1 cellular context compared by ENCODE assay signal in the genomic region with DNA sequence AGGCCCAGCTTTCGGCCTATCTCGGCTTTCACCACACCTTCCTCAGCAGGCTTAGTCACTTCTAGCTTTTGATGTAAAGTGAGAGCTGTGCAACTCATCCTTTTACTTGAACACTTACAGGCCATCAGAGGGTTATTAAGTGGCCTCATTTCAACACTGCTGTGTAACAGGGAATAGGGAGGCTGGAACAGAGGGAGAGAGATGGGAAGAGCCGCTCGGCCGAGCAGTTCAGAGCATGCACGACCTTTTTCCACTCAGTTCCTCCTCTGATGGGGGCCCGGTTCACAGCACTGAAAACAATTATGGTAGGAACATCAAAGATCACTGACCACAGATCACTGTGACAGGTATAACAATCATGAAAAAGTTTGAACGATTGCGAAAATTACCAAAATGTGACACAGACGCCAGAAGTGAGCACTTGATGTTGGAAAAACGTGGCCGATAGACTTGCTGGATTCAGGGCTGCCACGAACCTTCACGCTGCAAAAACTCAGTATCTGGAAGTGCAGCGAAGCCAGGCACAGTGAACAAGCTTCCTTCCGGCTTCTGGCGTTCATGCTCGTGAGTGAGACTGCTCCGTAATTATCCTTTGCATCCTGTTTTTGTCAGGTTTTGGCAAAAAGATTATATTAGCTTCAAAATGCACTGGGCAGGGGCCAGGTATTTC.
TF ChIP-seq lines count a peak whose summit lies in the region.

No MANE protein-coding gene starts in this region.

TF ChIP-seq in GM12878, 131 proteins besides CTCF, POLR2A, EP300 and RAD21 (continued from another document):
- TF ChIP-seq, protein P1, sequence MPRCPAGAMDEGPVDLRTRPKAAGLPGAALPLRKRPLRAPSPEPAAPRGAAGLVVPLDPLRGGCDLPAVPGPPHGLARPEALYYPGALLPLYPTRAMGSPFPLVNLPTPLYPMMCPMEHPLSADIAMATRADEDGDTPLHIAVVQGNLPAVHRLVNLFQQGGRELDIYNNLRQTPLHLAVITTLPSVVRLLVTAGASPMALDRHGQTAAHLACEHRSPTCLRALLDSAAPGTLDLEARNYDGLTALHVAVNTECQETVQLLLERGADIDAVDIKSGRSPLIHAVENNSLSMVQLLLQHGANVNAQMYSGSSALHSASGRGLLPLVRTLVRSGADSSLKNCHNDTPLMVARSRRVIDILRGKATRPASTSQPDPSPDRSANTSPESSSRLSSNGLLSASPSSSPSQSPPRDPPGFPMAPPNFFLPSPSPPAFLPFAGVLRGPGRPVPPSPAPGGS (IDR thresholded peaks at IDR 0.05; ENCODE audit: borderline replicate concordance, insufficient read depth, low read depth, low read length, poor library complexity, severe bottlenecking), result no peak
- TF ChIP-seq, protein P2, sequence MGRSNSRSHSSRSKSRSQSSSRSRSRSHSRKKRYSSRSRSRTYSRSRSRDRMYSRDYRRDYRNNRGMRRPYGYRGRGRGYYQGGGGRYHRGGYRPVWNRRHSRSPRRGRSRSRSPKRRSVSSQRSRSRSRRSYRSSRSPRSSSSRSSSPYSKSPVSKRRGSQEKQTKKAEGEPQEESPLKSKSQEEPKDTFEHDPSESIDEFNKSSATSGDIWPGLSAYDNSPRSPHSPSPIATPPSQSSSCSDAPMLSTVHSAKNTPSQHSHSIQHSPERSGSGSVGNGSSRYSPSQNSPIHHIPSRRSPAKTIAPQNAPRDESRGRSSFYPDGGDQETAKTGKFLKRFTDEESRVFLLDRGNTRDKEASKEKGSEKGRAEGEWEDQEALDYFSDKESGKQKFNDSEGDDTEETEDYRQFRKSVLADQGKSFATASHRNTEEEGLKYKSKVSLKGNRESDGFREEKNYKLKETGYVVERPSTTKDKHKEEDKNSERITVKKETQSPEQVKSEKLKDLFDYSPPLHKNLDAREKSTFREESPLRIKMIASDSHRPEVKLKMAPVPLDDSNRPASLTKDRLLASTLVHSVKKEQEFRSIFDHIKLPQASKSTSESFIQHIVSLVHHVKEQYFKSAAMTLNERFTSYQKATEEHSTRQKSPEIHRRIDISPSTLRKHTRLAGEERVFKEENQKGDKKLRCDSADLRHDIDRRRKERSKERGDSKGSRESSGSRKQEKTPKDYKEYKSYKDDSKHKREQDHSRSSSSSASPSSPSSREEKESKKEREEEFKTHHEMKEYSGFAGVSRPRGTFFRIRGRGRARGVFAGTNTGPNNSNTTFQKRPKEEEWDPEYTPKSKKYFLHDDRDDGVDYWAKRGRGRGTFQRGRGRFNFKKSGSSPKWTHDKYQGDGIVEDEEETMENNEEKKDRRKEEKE (IDR thresholded peaks at IDR 0.05), result no peak
- no peak for TF ChIP-seq KAT2A (conservative IDR thresholded peaks at IDR 0.05; ENCODE audit: control insufficient read depth, low read depth, low read length)
- TF ChIP-seq EGR1 (IDR thresholded peaks at IDR 0.05; ENCODE audit: borderline replicate concordance in 1 of 2, low read depth in 2 of 2, low read length in 2 of 2), result no peak
- TF ChIP-seq EED (IDR thresholded peaks at IDR 0.05; ENCODE audit: low read depth), result no peak
- TF ChIP-seq SRF (IDR thresholded peaks at IDR 0.05; ENCODE audit: low read depth in 2 of 2, low read length in 2 of 2), result peak in 1 of 2 experiments; percentile 47; a peak in 1 of 4 replicates
- 0 out of 2 replicates have a peak, but pooled peaks have one; percentile 21 for TF ChIP-seq CBFB (IDR thresholded peaks at IDR 0.05; ENCODE audit: low read depth)
- no peak for TF ChIP-seq KLF5 (IDR thresholded peaks at IDR 0.05; ENCODE audit: partially characterized antibody)
- no peak for TF ChIP-seq NRF1 (conservative IDR thresholded peaks at IDR 0.05; ENCODE audit: low read depth, low read length)
- TF ChIP-seq, protein P3, sequence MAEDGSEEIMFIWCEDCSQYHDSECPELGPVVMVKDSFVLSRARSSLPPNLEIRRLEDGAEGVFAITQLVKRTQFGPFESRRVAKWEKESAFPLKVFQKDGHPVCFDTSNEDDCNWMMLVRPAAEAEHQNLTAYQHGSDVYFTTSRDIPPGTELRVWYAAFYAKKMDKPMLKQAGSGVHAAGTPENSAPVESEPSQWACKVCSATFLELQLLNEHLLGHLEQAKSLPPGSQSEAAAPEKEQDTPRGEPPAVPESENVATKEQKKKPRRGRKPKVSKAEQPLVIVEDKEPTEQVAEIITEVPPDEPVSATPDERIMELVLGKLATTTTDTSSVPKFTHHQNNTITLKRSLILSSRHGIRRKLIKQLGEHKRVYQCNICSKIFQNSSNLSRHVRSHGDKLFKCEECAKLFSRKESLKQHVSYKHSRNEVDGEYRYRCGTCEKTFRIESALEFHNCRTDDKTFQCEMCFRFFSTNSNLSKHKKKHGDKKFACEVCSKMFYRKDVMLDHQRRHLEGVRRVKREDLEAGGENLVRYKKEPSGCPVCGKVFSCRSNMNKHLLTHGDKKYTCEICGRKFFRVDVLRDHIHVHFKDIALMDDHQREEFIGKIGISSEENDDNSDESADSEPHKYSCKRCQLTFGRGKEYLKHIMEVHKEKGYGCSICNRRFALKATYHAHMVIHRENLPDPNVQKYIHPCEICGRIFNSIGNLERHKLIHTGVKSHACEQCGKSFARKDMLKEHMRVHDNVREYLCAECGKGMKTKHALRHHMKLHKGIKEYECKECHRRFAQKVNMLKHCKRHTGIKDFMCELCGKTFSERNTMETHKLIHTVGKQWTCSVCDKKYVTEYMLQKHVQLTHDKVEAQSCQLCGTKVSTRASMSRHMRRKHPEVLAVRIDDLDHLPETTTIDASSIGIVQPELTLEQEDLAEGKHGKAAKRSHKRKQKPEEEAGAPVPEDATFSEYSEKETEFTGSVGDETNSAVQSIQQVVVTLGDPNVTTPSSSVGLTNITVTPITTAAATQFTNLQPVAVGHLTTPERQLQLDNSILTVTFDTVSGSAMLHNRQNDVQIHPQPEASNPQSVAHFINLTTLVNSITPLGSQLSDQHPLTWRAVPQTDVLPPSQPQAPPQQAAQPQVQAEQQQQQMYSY (CRISPR knock-in tag; IDR thresholded peaks at IDR 0.05), result no peak
- TF ChIP-seq, protein P4, sequence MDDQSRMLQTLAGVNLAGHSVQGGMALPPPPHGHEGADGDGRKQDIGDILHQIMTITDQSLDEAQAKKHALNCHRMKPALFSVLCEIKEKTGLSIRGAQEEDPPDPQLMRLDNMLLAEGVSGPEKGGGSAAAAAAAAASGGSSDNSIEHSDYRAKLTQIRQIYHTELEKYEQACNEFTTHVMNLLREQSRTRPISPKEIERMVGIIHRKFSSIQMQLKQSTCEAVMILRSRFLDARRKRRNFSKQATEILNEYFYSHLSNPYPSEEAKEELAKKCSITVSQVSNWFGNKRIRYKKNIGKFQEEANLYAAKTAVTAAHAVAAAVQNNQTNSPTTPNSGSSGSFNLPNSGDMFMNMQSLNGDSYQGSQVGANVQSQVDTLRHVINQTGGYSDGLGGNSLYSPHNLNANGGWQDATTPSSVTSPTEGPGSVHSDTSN (IDR thresholded peaks at IDR 0.05; ENCODE audit: insufficient replicate concordance, low read depth, low read length), result no peak
- TF ChIP-seq PML (IDR thresholded peaks at IDR 0.05; ENCODE audit: low read length), result no peak
- no peak for TF ChIP-seq MYC (IDR thresholded peaks at IDR 0.05; ENCODE audit: insufficient read depth, insufficient read length, insufficient replicate concordance, low read length, severe bottlenecking)
- peak; percentile 75 for TF ChIP-seq RUNX3 (IDR thresholded peaks at IDR 0.05; ENCODE audit: low read length)
- TF ChIP-seq, protein P5, sequence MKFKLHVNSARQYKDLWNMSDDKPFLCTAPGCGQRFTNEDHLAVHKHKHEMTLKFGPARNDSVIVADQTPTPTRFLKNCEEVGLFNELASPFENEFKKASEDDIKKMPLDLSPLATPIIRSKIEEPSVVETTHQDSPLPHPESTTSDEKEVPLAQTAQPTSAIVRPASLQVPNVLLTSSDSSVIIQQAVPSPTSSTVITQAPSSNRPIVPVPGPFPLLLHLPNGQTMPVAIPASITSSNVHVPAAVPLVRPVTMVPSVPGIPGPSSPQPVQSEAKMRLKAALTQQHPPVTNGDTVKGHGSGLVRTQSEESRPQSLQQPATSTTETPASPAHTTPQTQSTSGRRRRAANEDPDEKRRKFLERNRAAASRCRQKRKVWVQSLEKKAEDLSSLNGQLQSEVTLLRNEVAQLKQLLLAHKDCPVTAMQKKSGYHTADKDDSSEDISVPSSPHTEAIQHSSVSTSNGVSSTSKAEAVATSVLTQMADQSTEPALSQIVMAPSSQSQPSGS (IDR thresholded peaks at IDR 0.05; ENCODE audit: low read length), result peak; percentile 46; the same call in 1 of the 2 replicates
- TF ChIP-seq SMAD1 (IDR thresholded peaks at IDR 0.05; ENCODE audit: low read depth, partially characterized antibody), result no peak
- TF ChIP-seq GATAD2B (conservative IDR thresholded peaks at IDR 0.05; ENCODE audit: low read depth), result no peak
- no peak for TF ChIP-seq FOS (IDR thresholded peaks at IDR 0.05; ENCODE audit: borderline replicate concordance, extremely low read depth, insufficient read length)
- no peak for TF ChIP-seq ATF7 (IDR thresholded peaks at IDR 0.05; ENCODE audit: low read depth)
- no peak for TF ChIP-seq TCF12 (IDR thresholded peaks at IDR 0.05; ENCODE audit: low read depth, low read length)
- TF ChIP-seq HDAC6 (IDR thresholded peaks at IDR 0.05; ENCODE audit: unreplicated experiment), result no peak
- TF ChIP-seq SUZ12 (IDR thresholded peaks at IDR 0.05; ENCODE audit: unreplicated experiment), result no peak
- no peak for TF ChIP-seq MYB (IDR thresholded peaks at IDR 0.05; ENCODE audit: borderline replicate concordance, low read depth, low read length)
- TF ChIP-seq SUPT20H (IDR thresholded peaks at IDR 0.05; ENCODE audit: borderline replicate concordance, control insufficient read depth, low read depth, low read length), result no peak
- no peak for TF ChIP-seq POLR2AphosphoS5 (IDR thresholded peaks at IDR 0.05; ENCODE audit: low read length)
